ENCODE assay signal across 8 cellular contexts in the genomic region with DNA sequence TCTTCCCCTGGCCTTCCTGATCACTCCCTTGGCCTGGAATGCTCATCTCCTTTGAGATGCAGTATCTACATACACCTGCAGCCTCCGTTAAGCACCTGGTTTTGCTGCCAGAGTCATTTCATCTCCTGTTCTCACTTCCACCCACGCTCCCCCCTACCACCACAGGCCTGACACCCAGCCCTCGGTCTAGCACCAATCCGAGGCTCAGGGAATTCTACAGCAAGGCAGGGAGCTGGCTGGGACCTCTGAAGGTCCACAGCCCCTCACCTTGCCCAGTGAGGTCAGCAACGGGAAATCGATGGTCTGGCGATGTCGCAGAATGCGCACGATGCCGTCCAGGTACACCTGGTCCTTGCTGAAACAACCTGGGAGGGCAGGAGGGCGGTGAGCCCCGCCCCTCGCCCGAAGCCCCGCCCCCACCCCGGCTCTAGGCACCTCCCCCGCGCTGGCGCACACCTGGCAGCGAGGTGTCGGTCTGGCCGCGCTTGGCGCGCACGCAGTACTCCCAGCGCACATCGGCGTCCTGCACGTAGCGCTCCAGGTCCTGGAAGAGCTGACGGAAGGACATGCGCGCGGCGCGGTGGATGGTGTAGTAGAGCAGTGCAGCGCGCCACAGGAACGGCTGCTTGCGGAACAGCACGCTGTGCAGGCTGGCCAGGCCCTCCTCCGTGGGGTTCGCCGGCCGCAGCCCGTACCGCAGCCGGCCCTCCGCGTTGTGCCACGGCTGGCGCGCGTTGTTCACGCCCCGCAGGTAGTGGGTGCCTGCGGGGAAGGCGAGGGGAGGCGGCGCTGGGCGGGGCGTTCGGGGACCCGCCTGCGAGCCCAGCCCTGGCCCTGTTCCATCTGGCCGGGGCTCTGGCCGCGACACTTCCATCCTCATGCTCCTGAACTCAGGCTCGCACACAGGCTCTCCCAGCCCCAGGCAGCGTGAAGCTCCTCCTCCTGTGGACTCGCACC. TPM values are rescaled to one million over a fixed set of nuclear protein-coding genes. Genes with fewer than 3 reads are reported as not detected.
DNase-seq lines count a peak whose midpoint lies in the region; ATAC-seq and TF ChIP-seq lines count a peak whose summit lies in the region.

No MANE protein-coding gene starts in this region.

- ATAC-seq in GM18909 (IDR thresholded peaks at IDR 0.05; ENCODE audit: poor library complexity, unreplicated experiment), result no peak

- no peak overlapping the region for H3K27ac ChIP-seq in AG04450 (ENCODE audit: low read depth, low read length)

- POLR2A ChIA-PET in AG04450 (lab: Yijun Ruan, JAX), result interaction anchor here (1.4 kb wide), 1 partner anchor 23 kb away, joined by 3 read pairs; no protein-coding TSS in a partner anchor

- H3K9me3 ChIP-seq in AG04450 (ENCODE audit: control insufficient read depth, insufficient read depth, low read length), result no peaks in the 10 kb centered on the region; the same call in 1 of the 2 replicates

- in situ Hi-C loops in T47D (cut with HindIII; ENCODE audit: low pct_unique_long_range_greater_than_20kb, low sequenced_read_pairs), result no loop called here

- DNase-seq in AG04450 (ENCODE audit: low read depth, low spot score) (no peak), HT-29 (ENCODE audit: low spot score) (peak; percentile 97), SHP77 (lab: John Stamatoyannopoulos, UW) (peak; percentile 38 to 77), T47D (ENCODE audit: low read depth in 1 of 2, low spot score in 1 of 2) (peak; percentile 97), iPS-NIHi11 (ENCODE audit: low spot score) (peak; percentile 95), KG1 (lab: John Stamatoyannopoulos, UW) (no peak)
- DNase-seq in stimulated activated CD4-positive, alpha-beta T cell treated with anti-CD3 and anti-CD28 coated beads, Interleukin-2, amount 100 ng/mL, for 24 hours, result peak; percentile 48 to 57

- no peaks in the 10 kb centered on the region for H3K27me3 ChIP-seq in AG04450 (ENCODE audit: control insufficient read depth, insufficient read depth, low read length)

- TF ChIP-seq CTCF in AG04450 (IDR thresholded peaks at IDR 0.05; ENCODE audit: low read depth, low read length), result no peak

- H3K4me3 ChIP-seq in AG04450 (ENCODE audit: low read depth, low read length), result peak overlapping the region; percentile 20; the same call in 1 of the 2 replicates

- CTCF ChIA-PET in AG04450 (lab: Charles Lee), result interaction anchor here (0.6 kb wide), 1 partner anchor 223 kb away, joined by 3 read pairs; no protein-coding TSS in a partner anchor

RNA-seq across cellular contexts. Expression of a gene that starts 5.7 kb away (rescaled TPM):
- 13.9 and 18.1 TPM in 2 replicates for polyA plus RNA-seq in AG04450 (2011; rRNA removed)
- polyA minus RNA-seq in AG04450 (2011; rRNA and poly(A)+ RNA removed), result 21.2 and 30.8 TPM in 2 replicates
- total RNA-seq in HT-29 (2014; rRNA removed; shearing (Covaris generic)), result 41.4 and 41.7 TPM in 2 replicates

RNA-seq across cellular contexts. Expression of a gene that starts 7.7 kb away (rescaled TPM):
- polyA plus RNA-seq in AG04450 (2011; rRNA removed), result 8.2 and 10.7 TPM in 2 replicates
- 3.9 and 4.7 TPM in 2 replicates for polyA minus RNA-seq in AG04450 (2011; rRNA and poly(A)+ RNA removed)
- 95.1 and 97.0 TPM in 2 replicates for total RNA-seq in HT-29 (2014; rRNA removed; shearing (Covaris generic))

RNA-seq across cellular contexts. Expression of a gene that starts 11.9 kb away (rescaled TPM):
- polyA plus RNA-seq in AG04450 (2011; rRNA removed), result not detected in 2 replicates
- not detected in 2 replicates for polyA minus RNA-seq in AG04450 (2011; rRNA and poly(A)+ RNA removed)
- total RNA-seq in HT-29 (2014; rRNA removed; shearing (Covaris generic)), result 0.29 and 0.74 TPM in 2 replicates

RNA-seq across cellular contexts. Expression of a gene that starts 13.5 kb away (rescaled TPM):
- 0.82 and 1.0 TPM in 2 replicates for polyA plus RNA-seq in AG04450 (2011; rRNA removed)
- polyA minus RNA-seq in AG04450 (2011; rRNA and poly(A)+ RNA removed), result 1.5 and 2.6 TPM in 2 replicates
- total RNA-seq in HT-29 (2014; rRNA removed; shearing (Covaris generic)), result 42.1 and 44.2 TPM in 2 replicates

RNA-seq across cellular contexts. Expression of a gene that starts 13.9 kb away (rescaled TPM):
- polyA plus RNA-seq in AG04450 (2011; rRNA removed), result 50.0 and 57.9 TPM in 2 replicates
- 62.3 and 85.7 TPM in 2 replicates for polyA minus RNA-seq in AG04450 (2011; rRNA and poly(A)+ RNA removed)
- total RNA-seq in HT-29 (2014; rRNA removed; shearing (Covaris generic)), result 156 and 171 TPM in 2 replicates

Comparison
In these comparisons a context has a peak if more than half of its experiments do, and no peak if none do; other contexts are left out.
1. DNase-seq: peak in HT-29 (single experiment), SHP77 (2 of 2), T47D (2 of 2), iPS-NIHi11 (single experiment) and stimulated activated CD4-positive, alpha-beta T cell treated with anti-CD3 and anti-CD28 coated beads, Interleukin-2, amount 100 ng/mL, for 24 hours (2 of 2); none in AG04450 (single experiment) and KG1 (single experiment).